ENCODE assay signal across 1 cellular context in the genomic region with DNA sequence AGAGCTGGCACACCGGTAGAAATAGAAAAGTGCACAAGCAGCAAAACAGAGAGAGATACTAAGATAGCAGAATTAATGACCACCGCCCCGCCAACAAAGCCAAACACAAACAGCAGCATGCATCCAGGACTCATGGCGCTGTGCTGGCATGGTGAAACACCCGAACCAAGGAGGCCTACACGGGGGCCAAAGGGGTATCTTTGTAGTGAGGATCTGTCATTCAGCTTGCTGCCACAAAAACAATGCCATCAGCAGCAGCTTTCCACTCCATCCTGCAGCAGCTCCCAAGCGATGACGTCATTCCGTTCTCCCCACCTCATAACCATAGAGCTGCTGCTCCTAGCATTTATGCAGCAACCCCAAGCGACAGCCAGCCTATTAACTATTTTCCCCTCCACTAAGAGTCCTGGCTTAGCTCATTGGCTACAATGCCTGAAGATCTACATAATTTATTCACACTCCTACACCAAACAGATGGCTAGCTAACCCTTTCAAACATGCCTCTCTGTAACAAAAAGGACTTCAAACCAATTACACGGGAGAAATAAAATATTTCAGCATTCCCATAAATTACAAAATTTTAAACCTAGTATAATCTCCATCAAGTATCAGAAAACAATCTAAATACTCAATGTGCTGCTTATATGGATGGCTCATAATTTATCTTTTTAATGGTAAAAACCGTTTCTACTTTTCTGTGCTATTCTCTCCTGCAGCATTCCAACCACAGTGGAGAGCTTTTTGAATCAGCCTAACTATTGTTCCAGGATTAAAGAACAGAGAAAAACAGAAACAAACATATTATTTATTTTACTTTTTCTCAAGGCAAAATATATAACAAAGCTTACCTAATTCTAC.
TF ChIP-seq lines count a peak whose summit lies in the region.

No MANE protein-coding gene starts in this region.

TF ChIP-seq in HEK293, 187 proteins besides CTCF, POLR2A, EP300 and RAD21 (continued from another document and continues in another):
- TF ChIP-seq, protein P1, sequence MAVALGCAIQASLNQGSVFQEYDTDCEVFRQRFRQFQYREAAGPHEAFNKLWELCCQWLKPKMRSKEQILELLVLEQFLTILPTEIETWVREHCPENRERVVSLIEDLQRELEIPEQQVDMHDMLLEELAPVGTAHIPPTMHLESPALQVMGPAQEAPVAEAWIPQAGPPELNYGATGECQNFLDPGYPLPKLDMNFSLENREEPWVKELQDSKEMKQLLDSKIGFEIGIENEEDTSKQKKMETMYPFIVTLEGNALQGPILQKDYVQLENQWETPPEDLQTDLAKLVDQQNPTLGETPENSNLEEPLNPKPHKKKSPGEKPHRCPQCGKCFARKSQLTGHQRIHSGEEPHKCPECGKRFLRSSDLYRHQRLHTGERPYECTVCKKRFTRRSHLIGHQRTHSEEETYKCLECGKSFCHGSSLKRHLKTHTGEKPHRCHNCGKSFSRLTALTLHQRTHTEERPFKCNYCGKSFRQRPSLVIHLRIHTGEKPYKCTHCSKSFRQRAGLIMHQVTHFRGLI (tag by site-specific recombination; IDR thresholded peaks at IDR 0.05), result no peak
- TF ChIP-seq ZIC2 (tag by site-specific recombination; IDR thresholded peaks at IDR 0.05), result peak; percentile 61
- TF ChIP-seq ZNF394 (tag by site-specific recombination; IDR thresholded peaks at IDR 0.05; ENCODE audit: borderline replicate concordance), result peak; percentile 75; the same call in 1 of the 2 replicates
- TF ChIP-seq ZNF747 (tag by site-specific recombination; IDR thresholded peaks at IDR 0.05), result no peak
- no peak for TF ChIP-seq ZNF48 (tag by site-specific recombination; IDR thresholded peaks at IDR 0.05)
- no peak for TF ChIP-seq ZNF610 (tag by site-specific recombination; IDR thresholded peaks at IDR 0.05; ENCODE audit: borderline replicate concordance)
- no peak for TF ChIP-seq KLF9 (tag by site-specific recombination; IDR thresholded peaks at IDR 0.05; ENCODE audit: low read depth)
- no peak for TF ChIP-seq ZNF792 (tag by site-specific recombination; IDR thresholded peaks at IDR 0.05)
- TF ChIP-seq ZNF16 (tag by site-specific recombination; IDR thresholded peaks at IDR 0.05; ENCODE audit: low read depth), result no peak
- TF ChIP-seq ZFHX2 (tag by site-specific recombination; conservative IDR thresholded peaks at IDR 0.05), result peak; percentile 39
- 0 out of 2 replicates have a peak, but pooled peaks have one; percentile 43 for TF ChIP-seq FEZF1 (tag by site-specific recombination; IDR thresholded peaks at IDR 0.05)
- TF ChIP-seq, protein P2, sequence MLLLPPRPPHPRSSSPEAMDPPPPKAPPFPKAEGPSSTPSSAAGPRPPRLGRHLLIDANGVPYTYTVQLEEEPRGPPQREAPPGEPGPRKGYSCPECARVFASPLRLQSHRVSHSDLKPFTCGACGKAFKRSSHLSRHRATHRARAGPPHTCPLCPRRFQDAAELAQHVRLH (tag by site-specific recombination; IDR thresholded peaks at IDR 0.05), result peak; percentile 58; the same call in 1 of the 2 replicates
- peak; percentile 53 for TF ChIP-seq ZNF660 (tag by site-specific recombination; IDR thresholded peaks at IDR 0.05)
- 0 out of 2 replicates have a peak, but pooled peaks have one; percentile 15 for TF ChIP-seq SCRT2 (tag by site-specific recombination; IDR thresholded peaks at IDR 0.05)
- TF ChIP-seq ZNF530 (tag by site-specific recombination; IDR thresholded peaks at IDR 0.05; ENCODE audit: low read depth), result no peak
- peak; percentile 97 for TF ChIP-seq ZBTB17 (tag by site-specific recombination; IDR thresholded peaks at IDR 0.05)
- TF ChIP-seq ZNF670 (tag by site-specific recombination; IDR thresholded peaks at IDR 0.05; ENCODE audit: low read depth), result no peak
- no peak for TF ChIP-seq SETDB1 (IDR thresholded peaks at IDR 0.05; ENCODE audit: insufficient read length, low read length)
- peak; percentile 59 for TF ChIP-seq ZNF843 (tag by site-specific recombination; IDR thresholded peaks at IDR 0.05)
- TF ChIP-seq BCL11A (tag by site-specific recombination; IDR thresholded peaks at IDR 0.05; ENCODE audit: low read depth), result 0 out of 2 replicates have a peak, but pooled peaks have one; percentile 64
- no peak for TF ChIP-seq ZNF677 (tag by site-specific recombination; IDR thresholded peaks at IDR 0.05)
- TF ChIP-seq ZBTB8A (tag by site-specific recombination; IDR thresholded peaks at IDR 0.05), result peak; percentile 78
- TF ChIP-seq PRDM1 (tag by site-specific recombination; IDR thresholded peaks at IDR 0.05), result peak; percentile 83
- no peak for TF ChIP-seq TCF7L2 (IDR thresholded peaks at IDR 0.05; ENCODE audit: borderline replicate concordance, low read depth, low read length)
- no peak for TF ChIP-seq ZSCAN16 (tag by site-specific recombination; IDR thresholded peaks at IDR 0.05)
- TF ChIP-seq, protein P3, sequence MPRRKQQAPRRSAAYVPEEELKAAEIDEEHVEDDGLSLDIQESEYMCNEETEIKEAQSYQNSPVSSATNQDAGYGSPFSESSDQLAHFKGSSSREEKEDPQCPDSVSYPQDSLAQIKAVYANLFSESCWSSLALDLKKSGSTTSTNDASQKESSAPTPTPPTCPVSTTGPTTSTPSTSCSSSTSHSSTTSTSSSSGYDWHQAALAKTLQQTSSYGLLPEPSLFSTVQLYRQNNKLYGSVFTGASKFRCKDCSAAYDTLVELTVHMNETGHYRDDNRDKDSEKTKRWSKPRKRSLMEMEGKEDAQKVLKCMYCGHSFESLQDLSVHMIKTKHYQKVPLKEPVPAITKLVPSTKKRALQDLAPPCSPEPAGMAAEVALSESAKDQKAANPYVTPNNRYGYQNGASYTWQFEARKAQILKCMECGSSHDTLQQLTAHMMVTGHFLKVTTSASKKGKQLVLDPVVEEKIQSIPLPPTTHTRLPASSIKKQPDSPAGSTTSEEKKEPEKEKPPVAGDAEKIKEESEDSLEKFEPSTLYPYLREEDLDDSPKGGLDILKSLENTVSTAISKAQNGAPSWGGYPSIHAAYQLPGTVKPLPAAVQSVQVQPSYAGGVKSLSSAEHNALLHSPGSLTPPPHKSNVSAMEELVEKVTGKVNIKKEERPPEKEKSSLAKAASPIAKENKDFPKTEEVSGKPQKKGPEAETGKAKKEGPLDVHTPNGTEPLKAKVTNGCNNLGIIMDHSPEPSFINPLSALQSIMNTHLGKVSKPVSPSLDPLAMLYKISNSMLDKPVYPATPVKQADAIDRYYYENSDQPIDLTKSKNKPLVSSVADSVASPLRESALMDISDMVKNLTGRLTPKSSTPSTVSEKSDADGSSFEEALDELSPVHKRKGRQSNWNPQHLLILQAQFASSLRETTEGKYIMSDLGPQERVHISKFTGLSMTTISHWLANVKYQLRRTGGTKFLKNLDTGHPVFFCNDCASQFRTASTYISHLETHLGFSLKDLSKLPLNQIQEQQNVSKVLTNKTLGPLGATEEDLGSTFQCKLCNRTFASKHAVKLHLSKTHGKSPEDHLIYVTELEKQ (tag by site-specific recombination; IDR thresholded peaks at IDR 0.05; ENCODE audit: borderline replicate concordance), result peak; percentile 95
- no peak for TF ChIP-seq ZNF521 (tag by site-specific recombination; IDR thresholded peaks at IDR 0.05)
- TF ChIP-seq ZBTB1 (tag by site-specific recombination; IDR thresholded peaks at IDR 0.05), result 0 out of 2 replicates have a peak, but pooled peaks have one; percentile 42
- TF ChIP-seq, protein P4, sequence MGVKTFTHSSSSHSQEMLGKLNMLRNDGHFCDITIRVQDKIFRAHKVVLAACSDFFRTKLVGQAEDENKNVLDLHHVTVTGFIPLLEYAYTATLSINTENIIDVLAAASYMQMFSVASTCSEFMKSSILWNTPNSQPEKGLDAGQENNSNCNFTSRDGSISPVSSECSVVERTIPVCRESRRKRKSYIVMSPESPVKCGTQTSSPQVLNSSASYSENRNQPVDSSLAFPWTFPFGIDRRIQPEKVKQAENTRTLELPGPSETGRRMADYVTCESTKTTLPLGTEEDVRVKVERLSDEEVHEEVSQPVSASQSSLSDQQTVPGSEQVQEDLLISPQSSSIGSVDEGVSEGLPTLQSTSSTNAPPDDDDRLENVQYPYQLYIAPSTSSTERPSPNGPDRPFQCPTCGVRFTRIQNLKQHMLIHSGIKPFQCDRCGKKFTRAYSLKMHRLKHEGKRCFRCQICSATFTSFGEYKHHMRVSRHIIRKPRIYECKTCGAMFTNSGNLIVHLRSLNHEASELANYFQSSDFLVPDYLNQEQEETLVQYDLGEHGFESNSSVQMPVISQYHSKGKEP (tag by site-specific recombination; IDR thresholded peaks at IDR 0.05), result peak; percentile 94
- no peak for TF ChIP-seq ZNF561 (tag by site-specific recombination; IDR thresholded peaks at IDR 0.05; ENCODE audit: borderline replicate concordance)
- TF ChIP-seq SP3 (tag by site-specific recombination; IDR thresholded peaks at IDR 0.05), result peak; percentile 64
- TF ChIP-seq, protein P5, sequence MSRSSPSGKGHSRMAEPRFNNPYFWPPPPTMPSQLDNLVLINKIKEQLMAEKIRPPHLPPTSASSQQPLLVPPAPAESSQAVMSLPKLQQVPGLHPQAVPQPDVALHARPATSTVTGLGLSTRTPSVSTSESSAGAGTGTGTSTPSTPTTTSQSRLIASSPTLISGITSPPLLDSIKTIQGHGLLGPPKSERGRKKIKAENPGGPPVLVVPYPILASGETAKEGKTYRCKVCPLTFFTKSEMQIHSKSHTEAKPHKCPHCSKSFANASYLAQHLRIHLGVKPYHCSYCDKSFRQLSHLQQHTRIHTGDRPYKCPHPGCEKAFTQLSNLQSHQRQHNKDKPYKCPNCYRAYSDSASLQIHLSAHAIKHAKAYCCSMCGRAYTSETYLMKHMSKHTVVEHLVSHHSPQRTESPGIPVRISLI (tag by site-specific recombination; IDR thresholded peaks at IDR 0.05), result no peak
- peak; percentile 57 for TF ChIP-seq ZFP69B (tag by site-specific recombination; IDR thresholded peaks at IDR 0.05)
- TF ChIP-seq ZNF157 (tag by site-specific recombination; IDR thresholded peaks at IDR 0.05), result no peak
- TF ChIP-seq TRIM28 (IDR thresholded peaks at IDR 0.05; ENCODE audit: borderline replicate concordance, low read length), result peak; percentile 83
- no peak for TF ChIP-seq ZNF175 (tag by site-specific recombination; IDR thresholded peaks at IDR 0.05)
- TF ChIP-seq MZF1 (tag by site-specific recombination; IDR thresholded peaks at IDR 0.05; ENCODE audit: borderline replicate concordance), result no peak
- no peak for TF ChIP-seq HOXA7 (CRISPR knock-in tag; IDR thresholded peaks at IDR 0.05; ENCODE audit: borderline replicate concordance)
- TF ChIP-seq ZXDB (tag by site-specific recombination; IDR thresholded peaks at IDR 0.05), result peak; percentile 91
- TF ChIP-seq YY2 (tag by site-specific recombination; IDR thresholded peaks at IDR 0.05), result 0 out of 2 replicates have a peak, but pooled peaks have one; percentile 25
- no peak for TF ChIP-seq ZNF544 (tag by site-specific recombination; IDR thresholded peaks at IDR 0.05)
- TF ChIP-seq GLI4 (tag by site-specific recombination; IDR thresholded peaks at IDR 0.05), result no peak
- no peak for TF ChIP-seq ZNF768 (tag by site-specific recombination; IDR thresholded peaks at IDR 0.05)
- TF ChIP-seq ZNF514 (tag by site-specific recombination; IDR thresholded peaks at IDR 0.05), result no peak
- TF ChIP-seq ZNF391 (tag by site-specific recombination; IDR thresholded peaks at IDR 0.05; ENCODE audit: borderline replicate concordance, low read depth), result peak; percentile 93
- TF ChIP-seq ZSCAN30 (tag by site-specific recombination; IDR thresholded peaks at IDR 0.05), result no peak
- TF ChIP-seq ZNF350 (tag by site-specific recombination; IDR thresholded peaks at IDR 0.05), result peak; percentile 89
- peak; percentile 52 for TF ChIP-seq ZNF335 (tag by site-specific recombination; conservative IDR thresholded peaks at IDR 0.05)
- TF ChIP-seq, protein P6, sequence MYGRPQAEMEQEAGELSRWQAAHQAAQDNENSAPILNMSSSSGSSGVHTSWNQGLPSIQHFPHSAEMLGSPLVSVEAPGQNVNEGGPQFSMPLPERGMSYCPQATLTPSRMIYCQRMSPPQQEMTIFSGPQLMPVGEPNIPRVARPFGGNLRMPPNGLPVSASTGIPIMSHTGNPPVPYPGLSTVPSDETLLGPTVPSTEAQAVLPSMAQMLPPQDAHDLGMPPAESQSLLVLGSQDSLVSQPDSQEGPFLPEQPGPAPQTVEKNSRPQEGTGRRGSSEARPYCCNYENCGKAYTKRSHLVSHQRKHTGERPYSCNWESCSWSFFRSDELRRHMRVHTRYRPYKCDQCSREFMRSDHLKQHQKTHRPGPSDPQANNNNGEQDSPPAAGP (tag by site-specific recombination; IDR thresholded peaks at IDR 0.05), result peak; percentile 97
- no peak for TF ChIP-seq ZNF23 (tag by site-specific recombination; IDR thresholded peaks at IDR 0.05; ENCODE audit: borderline replicate concordance)
- TF ChIP-seq, protein P7, sequence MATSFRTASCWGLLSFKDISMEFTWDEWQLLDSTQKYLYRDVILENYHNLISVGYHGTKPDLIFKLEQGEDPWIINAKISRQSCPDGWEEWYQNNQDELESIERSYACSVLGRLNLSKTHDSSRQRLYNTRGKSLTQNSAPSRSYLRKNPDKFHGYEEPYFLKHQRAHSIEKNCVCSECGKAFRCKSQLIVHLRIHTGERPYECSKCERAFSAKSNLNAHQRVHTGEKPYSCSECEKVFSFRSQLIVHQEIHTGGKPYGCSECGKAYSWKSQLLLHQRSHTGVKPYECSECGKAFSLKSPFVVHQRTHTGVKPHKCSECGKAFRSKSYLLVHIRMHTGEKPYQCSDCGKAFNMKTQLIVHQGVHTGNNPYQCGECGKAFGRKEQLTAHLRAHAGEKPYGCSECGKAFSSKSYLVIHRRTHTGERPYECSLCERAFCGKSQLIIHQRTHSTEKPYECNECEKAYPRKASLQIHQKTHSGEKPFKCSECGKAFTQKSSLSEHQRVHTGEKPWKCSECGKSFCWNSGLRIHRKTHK (tag by site-specific recombination; IDR thresholded peaks at IDR 0.05), result no peak
- TF ChIP-seq, protein P8, sequence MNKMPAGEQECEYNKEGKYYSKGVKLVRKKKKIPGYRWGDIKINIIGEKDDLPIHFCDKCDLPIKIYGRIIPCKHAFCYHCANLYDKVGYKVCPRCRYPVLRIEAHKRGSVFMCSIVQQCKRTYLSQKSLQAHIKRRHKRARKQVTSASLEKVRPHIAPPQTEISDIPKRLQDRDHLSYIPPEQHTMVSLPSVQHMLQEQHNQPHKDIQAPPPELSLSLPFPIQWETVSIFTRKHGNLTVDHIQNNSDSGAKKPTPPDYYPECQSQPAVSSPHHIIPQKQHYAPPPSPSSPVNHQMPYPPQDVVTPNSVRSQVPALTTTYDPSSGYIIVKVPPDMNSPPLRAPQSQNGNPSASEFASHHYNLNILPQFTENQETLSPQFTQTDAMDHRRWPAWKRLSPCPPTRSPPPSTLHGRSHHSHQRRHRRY (tag by site-specific recombination; IDR thresholded peaks at IDR 0.05), result no peak
- TF ChIP-seq ZNF24 (tag by site-specific recombination; IDR thresholded peaks at IDR 0.05), result peak; percentile 73; the same call in 1 of the 2 replicates
- TF ChIP-seq ZNF248 (tag by site-specific recombination; IDR thresholded peaks at IDR 0.05), result no peak
- TF ChIP-seq ZNF302 (tag by site-specific recombination; IDR thresholded peaks at IDR 0.05; ENCODE audit: low read depth), result no peak
